Comparison of ENCODE assay signal across 17 cellular contexts in genomic region chr1:221858758-221859157, GRCh38.
DNase-seq lines count a peak whose midpoint lies in the region; ATAC-seq and TF ChIP-seq lines count a peak whose summit lies in the region.
"Had no signal": no experiment of that assay in that cellular context is flagged by ENCODE, and none has a peak within 500 bp of the region (broad histone marks: within the 10 kb centered on the region; RNA-seq: fewer than 3 reads in every experiment).

No MANE protein-coding gene starts in this region.

- H3K4me1 Mint-ChIP-seq in activated CD4-positive, alpha-beta memory T cell treated with anti-CD3 and anti-CD28 coated beads for 36 hours (ENCODE audit: low read depth): peaks cover 14% of the 10 kb centered on the region
- H3K4me1 Mint-ChIP-seq in activated CD4-positive, alpha-beta memory T cell treated with anti-CD3 and anti-CD28 coated beads, Interleukin-2, amount 10 ng/mL, durations not matched to agents 7 days and 5 days: peaks cover 6% of the 10 kb centered on the region
- H3K4me1 Mint-ChIP-seq: natural killer cell had no signal

- H3K27ac ChIP-seq in spleen (no peak overlapping the region), prostate gland (no peak overlapping the region)
- H3K27ac ChIP-seq: 22Rv1, colonic mucosa, gastroesophageal sphincter, KMS-11 had no signal

- H3K27ac Mint-ChIP-seq in activated CD4-positive, alpha-beta memory T cell treated with anti-CD3 and anti-CD28 coated beads for 36 hours: no peak overlapping the region
- H3K27ac Mint-ChIP-seq in activated CD4-positive, alpha-beta memory T cell treated with anti-CD3 and anti-CD28 coated beads, Interleukin-2, amount 10 ng/mL, durations not matched to agents 7 days and 5 days: no peak overlapping the region
- H3K27ac Mint-ChIP-seq: activated naive CD4-positive, alpha-beta T cell treated with anti-CD3 and anti-CD28 coated beads, Interleukin-2, amount 50 U/mL, for 24 hours; natural killer cell had no signal

- H3K27me3 ChIP-seq in spleen (replicated peaks in 1 of 7) (no peaks in the 10 kb centered on the region), prostate gland (replicated peaks; ENCODE audit: insufficient read depth) (no peaks in the 10 kb centered on the region)
- H3K27me3 ChIP-seq: colonic mucosa, gastroesophageal sphincter had no signal

- H3K9me3 ChIP-seq in spleen: no peaks in the 10 kb centered on the region
- no peaks in the 10 kb centered on the region for H3K9me3 ChIP-seq in prostate gland
- H3K9me3 ChIP-seq: colonic mucosa, gastroesophageal sphincter had no signal

- intact Hi-C loops in activated CD4-positive, alpha-beta memory T cell treated with anti-CD3 and anti-CD28 coated beads for 36 hours (cut with micrococcal nuclease): loop anchor here (5.0 kb wide), 1 partner anchor 311 kb away; no protein-coding TSS in a partner anchor
- intact Hi-C loops in Right ventricle myocardium superior (cut with DNase I): loop anchor here (10.0 kb wide), 1 partner anchor 46 kb away; no protein-coding TSS in a partner anchor
- intact Hi-C loops in spleen (cut with DNase I; ENCODE audit: low total_unique reads): no loop called here
- intact Hi-C loops in prostate gland (cut with DNase I): no loop called here

- no peak for TF ChIP-seq POLR2A in spleen (IDR thresholded peaks at IDR 0.05)
- no peak for TF ChIP-seq POLR2A in prostate gland (IDR thresholded peaks at IDR 0.05)

- no peak for ATAC-seq in HG02610 (IDR thresholded peaks at IDR 0.05; ENCODE audit: unreplicated experiment)
- no peak for ATAC-seq in Right ventricle myocardium superior (ENCODE audit: poor library complexity)
- ATAC-seq: gastroesophageal sphincter, HCT116, natural killer cell, sciatic nerve had no signal

- H3K9me3 Mint-ChIP-seq in activated CD4-positive, alpha-beta memory T cell treated with anti-CD3 and anti-CD28 coated beads for 36 hours: no peaks in the 10 kb centered on the region
- H3K9me3 Mint-ChIP-seq in activated CD4-positive, alpha-beta memory T cell treated with anti-CD3 and anti-CD28 coated beads, Interleukin-2, amount 10 ng/mL, durations not matched to agents 7 days and 5 days: no peaks in the 10 kb centered on the region
- H3K9me3 Mint-ChIP-seq: activated naive CD4-positive, alpha-beta T cell treated with anti-CD3 and anti-CD28 coated beads, Interleukin-2, amount 50 U/mL, for 24 hours; natural killer cell had no signal

- H3K4me3 ChIP-seq in foreskin fibroblast (ENCODE audit: low read depth in 1 of 2, low read length in 2 of 2): no peak overlapping the region
- no peak overlapping the region for H3K4me3 ChIP-seq in spleen
- H3K4me3 ChIP-seq in prostate gland: no peak overlapping the region
- H3K4me3 ChIP-seq: colonic mucosa, gastroesophageal sphincter had no signal

- POLR2A ChIA-PET in activated CD4-positive, alpha-beta memory T cell treated with anti-CD3 and anti-CD28 coated beads for 36 hours (lab: Charles Lee): no interaction called here
- POLR2A ChIA-PET in activated CD4-positive, alpha-beta memory T cell treated with anti-CD3 and anti-CD28 coated beads, Interleukin-2, amount 10 ng/mL, durations not matched to agents 7 days and 5 days (lab: Charles Lee): interaction anchor here (1.2 kb wide), 1 partner anchor 115 kb away, joined by 3 read pairs; no protein-coding TSS in a partner anchor

- H3K27me3 Mint-ChIP-seq in activated CD4-positive, alpha-beta memory T cell treated with anti-CD3 and anti-CD28 coated beads for 36 hours: no peaks in the 10 kb centered on the region
- H3K27me3 Mint-ChIP-seq in activated CD4-positive, alpha-beta memory T cell treated with anti-CD3 and anti-CD28 coated beads, Interleukin-2, amount 10 ng/mL, durations not matched to agents 7 days and 5 days: no peaks in the 10 kb centered on the region
- H3K27me3 Mint-ChIP-seq: activated naive CD4-positive, alpha-beta T cell treated with anti-CD3 and anti-CD28 coated beads, Interleukin-2, amount 50 U/mL, for 24 hours had no signal

- 93 to 100% (median 96%) methylated on average over 1 of the region's 1 CpG for WGBS in spleen, 5 donors
- WGBS in prostate gland: 100% methylated on average over 1 of the region's 1 CpG

- H3K36me3 ChIP-seq in spleen (no peaks in the 10 kb centered on the region), prostate gland (no peaks in the 10 kb centered on the region)
- H3K36me3 ChIP-seq: colonic mucosa, gastroesophageal sphincter had no signal

- CTCF ChIA-PET in activated CD4-positive, alpha-beta memory T cell treated with anti-CD3 and anti-CD28 coated beads for 36 hours (lab: Charles Lee): interaction anchor here (0.6 to 1.0 kb wide), 2 partner anchors 13 to 258 kb away, joined by 3 read pairs; no protein-coding TSS in a partner anchor
- CTCF ChIA-PET in activated CD4-positive, alpha-beta memory T cell treated with anti-CD3 and anti-CD28 coated beads, Interleukin-2, amount 10 ng/mL, durations not matched to agents 7 days and 5 days (lab: Charles Lee): no interaction called here

- DNase-seq in activated CD4-positive, alpha-beta memory T cell treated with anti-CD3 and anti-CD28 coated beads for 36 hours: peak; percentile 25
- DNase-seq in activated CD4-positive, alpha-beta memory T cell treated with anti-CD3 and anti-CD28 coated beads, Interleukin-2, amount 10 ng/mL, durations not matched to agents 7 days and 5 days: no peak
- DNase-seq in T1000 (lab: John Stamatoyannopoulos, UW): peak; percentile 58
- DNase-seq in foreskin fibroblast: peak; percentile 96 to 97
- DNase-seq in Right ventricle myocardium superior: no peak
- no peak for DNase-seq in spleen
- DNase-seq in prostate gland (ENCODE audit: low spot score): no peak
- DNase-seq: colonic mucosa, left cardiac atrium, natural killer cell had no signal

- TF ChIP-seq CTCF in foreskin fibroblast (IDR thresholded peaks at IDR 0.05; ENCODE audit: low read depth, low read length) (no peak), spleen (IDR thresholded peaks at IDR 0.05 in 8 of 11, conservative IDR thresholded peaks at IDR 0.05 in 3 of 11) (no peak), prostate gland (IDR thresholded peaks at IDR 0.05) (no peak)

- no peak overlapping the region for H3K4me3 Mint-ChIP-seq in activated CD4-positive, alpha-beta memory T cell treated with anti-CD3 and anti-CD28 coated beads for 36 hours
- H3K4me3 Mint-ChIP-seq in activated CD4-positive, alpha-beta memory T cell treated with anti-CD3 and anti-CD28 coated beads, Interleukin-2, amount 10 ng/mL, durations not matched to agents 7 days and 5 days: no peak overlapping the region
- H3K4me3 Mint-ChIP-seq: activated naive CD4-positive, alpha-beta T cell treated with anti-CD3 and anti-CD28 coated beads, Interleukin-2, amount 50 U/mL, for 24 hours; natural killer cell had no signal

- H3K4me1 ChIP-seq in spleen (no peaks in the 10 kb centered on the region), prostate gland (replicated peaks) (no peaks in the 10 kb centered on the region)
- H3K4me1 ChIP-seq: colonic mucosa, gastroesophageal sphincter had no signal

- H3K36me3 Mint-ChIP-seq in activated CD4-positive, alpha-beta memory T cell treated with anti-CD3 and anti-CD28 coated beads for 36 hours: no peaks in the 10 kb centered on the region
- no peaks in the 10 kb centered on the region for H3K36me3 Mint-ChIP-seq in activated CD4-positive, alpha-beta memory T cell treated with anti-CD3 and anti-CD28 coated beads, Interleukin-2, amount 10 ng/mL, durations not matched to agents 7 days and 5 days (ENCODE audit: low read depth)
- H3K36me3 Mint-ChIP-seq: activated naive CD4-positive, alpha-beta T cell treated with anti-CD3 and anti-CD28 coated beads, Interleukin-2, amount 50 U/mL, for 24 hours; natural killer cell had no signal

Comparison
In these comparisons a context has a peak if more than half of its experiments do, and no peak if none do; other contexts are left out.
1. DNase-seq: peak in activated CD4-positive, alpha-beta memory T cell treated with anti-CD3 and anti-CD28 coated beads for 36 hours (single experiment), T1000 (single experiment) and foreskin fibroblast (2 of 2); none in activated CD4-positive, alpha-beta memory T cell treated with anti-CD3 and anti-CD28 coated beads, Interleukin-2, amount 10 ng/mL, durations not matched to agents 7 days and 5 days (single experiment), Right ventricle myocardium superior (single experiment), spleen (single experiment) and prostate gland (single experiment).
2. intact Hi-C loops: an anchor here in activated CD4-positive, alpha-beta memory T cell treated with anti-CD3 and anti-CD28 coated beads for 36 hours (5.0 kb wide) and Right ventricle myocardium superior (10.0 kb wide); none called in spleen and prostate gland.